ENCODE assay signal across 20 cellular contexts in genomic region chr1:190168893-190169292, GRCh38.
DNase-seq lines count a peak whose midpoint lies in the region; ATAC-seq and TF ChIP-seq lines count a peak whose summit lies in the region.
"Had no signal": no experiment of that assay in that cellular context is flagged by ENCODE, and none has a peak within 500 bp of the region (broad histone marks: within the 10 kb centered on the region; RNA-seq: fewer than 3 reads in every experiment).

No MANE protein-coding gene starts in this region.

- dilution Hi-C loops in mammary epithelial cell (cut with HindIII; ENCODE audit: low sequenced_read_pairs) = loop anchor here (10.0 kb wide), 1 partner anchor 56 kb away; no protein-coding TSS in a partner anchor

- H3K23ac ChIP-seq in neuronal stem cell (ENCODE audit: low read depth, low read length, poor library complexity) = no peak overlapping the region

- no peak overlapping the region for H2BK12ac ChIP-seq in neuronal stem cell (ENCODE audit: low read length)

- no peaks in the 10 kb centered on the region for H4K20me1 ChIP-seq in mammary epithelial cell (ENCODE audit: insufficient read depth, low read length)
- H4K20me1 ChIP-seq: BLaER1 treated with 17β-estradiol and CSF1 and Interleukin-3, amounts not matched to agents 10 nM and 100 nM had no signal

- H3K79me1 ChIP-seq in neuronal stem cell (ENCODE audit: low read depth, low read length) = no peaks in the 10 kb centered on the region

- in situ Hi-C loops in mammary epithelial cell (cut with MboI; ENCODE audit: low sequenced_read_pairs in 2 of 2) (no loop called here), brain microvascular endothelial cell (cut with HindIII; ENCODE audit: low pct_ligation_motif_present, low sequenced_read_pairs) (no loop called here)

- no peak overlapping the region for H3K4me3 ChIP-seq in mammary epithelial cell (replicated peaks in 1 of 3; ENCODE audit: insufficient read depth in 1 of 3, low read depth in 2 of 3, low read length in 3 of 3)
- H3K4me3 ChIP-seq in brain microvascular endothelial cell (ENCODE audit: low read depth, low read length) = no peak overlapping the region
- H3K4me3 ChIP-seq in neuronal stem cell (ENCODE audit: low read length in 2 of 2) = no peak overlapping the region
- no peak overlapping the region for H3K4me3 ChIP-seq in upper lobe of right lung
- H3K4me3 ChIP-seq: BLaER1 treated with 17β-estradiol and CSF1 and Interleukin-3, amounts not matched to agents 10 nM and 100 nM; SJSA1 had no signal

- intact Hi-C loops in MCF 10A (cut with micrococcal nuclease) = no loop called here
- intact Hi-C loops in mammary epithelial cell (cut with micrococcal nuclease) = no loop called here
- intact Hi-C loops in upper lobe of right lung (cut with DNase I) = no loop called here

- no peaks in the 10 kb centered on the region for H3K36me3 Mint-ChIP-seq in MCF 10A (ENCODE audit: insufficient read depth, unreplicated experiment)
- no peaks in the 10 kb centered on the region for H3K36me3 Mint-ChIP-seq in naive thymus-derived CD8-positive, alpha-beta T cell

- no peak overlapping the region for H2AFZ ChIP-seq in mammary epithelial cell (ENCODE audit: low read depth, low read length)
- peak overlapping the region; percentile 36 for H2AFZ ChIP-seq in neuronal stem cell (ENCODE audit: low read length)

- H3K4ac ChIP-seq in neuronal stem cell (ENCODE audit: low read length) = no peak overlapping the region

- WGBS in mammary epithelial cell (ENCODE audit: low coverage, missing lambda C conversion rate) = 7% methylated on average over 3 of the region's 3 CpGs
- no CpG with 5 or more reads among the region's 3 CpGs for WGBS in neuronal stem cell (ENCODE audit: extremely low coverage in 2 of 2, insufficient read length in 2 of 2, insufficient replicate concordance in 1 of 2), 2 donors

- H3K18ac ChIP-seq in neuronal stem cell (ENCODE audit: low read length) = no peak overlapping the region

- no peaks in the 10 kb centered on the region for H3K9me3 Mint-ChIP-seq in MCF 10A (ENCODE audit: unreplicated experiment)
- H3K9me3 Mint-ChIP-seq in naive thymus-derived CD8-positive, alpha-beta T cell = peaks cover 0 to 16% (median 3%) of the 10 kb centered on the region in 9 donors

- no peak overlapping the region for H3K4me3 Mint-ChIP-seq in MCF 10A (ENCODE audit: unreplicated experiment)
- H3K4me3 Mint-ChIP-seq in naive thymus-derived CD8-positive, alpha-beta T cell = no peak overlapping the region
- H3K4me3 Mint-ChIP-seq: CD8-positive, alpha-beta memory T cell had no signal

- no peak overlapping the region for H4K91ac ChIP-seq in neuronal stem cell (ENCODE audit: low read depth, low read length, poor library complexity)

- H3K36me3 ChIP-seq in mammary epithelial cell (ENCODE audit: insufficient read depth, low read length) (no peaks in the 10 kb centered on the region), brain microvascular endothelial cell (replicated peaks) (no peaks in the 10 kb centered on the region), neuronal stem cell (replicated peaks in 1 of 2; ENCODE audit: control insufficient read depth in 2 of 2, insufficient read depth in 2 of 2, low read length in 2 of 2) (no peaks in the 10 kb centered on the region), upper lobe of right lung (no peaks in the 10 kb centered on the region)
- H3K36me3 ChIP-seq: BLaER1 treated with 17β-estradiol and CSF1 and Interleukin-3, amounts not matched to agents 10 nM and 100 nM; SJSA1 had no signal

- TF ChIP-seq CTCF in MCF 10A (IDR thresholded peaks at IDR 0.05; ENCODE audit: unreplicated experiment) (no peak), mammary epithelial cell (conservative IDR thresholded peaks at IDR 0.05 in 1 of 2, IDR thresholded peaks at IDR 0.05 in 1 of 2; ENCODE audit: extremely low read depth in 1 of 2, insufficient read depth in 1 of 2, low read depth in 1 of 2, low read length in 2 of 2) (no peak), brain microvascular endothelial cell (IDR thresholded peaks at IDR 0.05; ENCODE audit: low read depth, low read length, missing control alignments) (no peak), upper lobe of right lung (IDR thresholded peaks at IDR 0.05) (no peak)

- H3K27ac Mint-ChIP-seq in MCF 10A (ENCODE audit: low read depth, unreplicated experiment) = peak overlapping the region; percentile 14
- H3K27ac Mint-ChIP-seq in naive thymus-derived CD8-positive, alpha-beta T cell = no peak overlapping the region
- H3K27ac Mint-ChIP-seq: CD8-positive, alpha-beta memory T cell had no signal

- no peak for ATAC-seq in upper lobe of right lung
- ATAC-seq in naive thymus-derived CD8-positive, alpha-beta T cell = no peak

- H2AK5ac ChIP-seq in neuronal stem cell (ENCODE audit: low read depth, low read length) = no peak overlapping the region

- H3K14ac ChIP-seq in neuronal stem cell (ENCODE audit: low read length) = no peak overlapping the region

- no peak overlapping the region for H2BK120ac ChIP-seq in neuronal stem cell (ENCODE audit: low read depth, low read length)

- H3K4me1 ChIP-seq in mammary epithelial cell (ENCODE audit: insufficient read depth, low read length) = peaks cover 16% of the 10 kb centered on the region
- peaks cover 0 to 2% of the 10 kb centered on the region in 2 donors for H3K4me1 ChIP-seq in neuronal stem cell (ENCODE audit: control insufficient read depth in 2 of 2, insufficient read depth in 1 of 2, low read depth in 1 of 2, low read length in 2 of 2)
- no peaks in the 10 kb centered on the region for H3K4me1 ChIP-seq in upper lobe of right lung
- H3K4me1 ChIP-seq: BLaER1 treated with 17β-estradiol and CSF1 and Interleukin-3, amounts not matched to agents 10 nM and 100 nM; SJSA1 had no signal

- H3K4me2 ChIP-seq in mammary epithelial cell (ENCODE audit: insufficient read depth, low read depth, low read length) = no peak overlapping the region
- H3K4me2 ChIP-seq in neuronal stem cell (ENCODE audit: insufficient read depth, low read length, poor library complexity, severe bottlenecking) = no peak overlapping the region
- H3K4me2 ChIP-seq: BLaER1 treated with 17β-estradiol and CSF1 and Interleukin-3, amounts not matched to agents 10 nM and 100 nM had no signal

- no peak overlapping the region for H3K27ac ChIP-seq in mammary epithelial cell (ENCODE audit: insufficient read depth, low read depth, low read length)
- peak overlapping the region; percentile 71 for H3K27ac ChIP-seq in brain microvascular endothelial cell
- H3K27ac ChIP-seq in neuronal stem cell (replicated peaks; ENCODE audit: low read length) = no peak overlapping the region
- no peak overlapping the region for H3K27ac ChIP-seq in upper lobe of right lung
- H3K27ac ChIP-seq: BLaER1 treated with 17β-estradiol and CSF1 and Interleukin-3, amounts not matched to agents 10 nM and 100 nM; SJSA1 had no signal

- no peak overlapping the region for H4K8ac ChIP-seq in neuronal stem cell (ENCODE audit: low read depth, low read length)

- BruUV-seq in MCF 10A (replicated peaks; lab: Mats Ljungman, UMichigan) (no TSS peak), mammary epithelial cell (replicated peaks; lab: Mats Ljungman, UMichigan) (no TSS peak)

- peaks cover 26% of the 10 kb centered on the region for H3K4me1 Mint-ChIP-seq in MCF 10A (ENCODE audit: insufficient read depth, unreplicated experiment)
- no peaks in the 10 kb centered on the region for H3K4me1 Mint-ChIP-seq in naive thymus-derived CD8-positive, alpha-beta T cell
- H3K4me1 Mint-ChIP-seq: CD8-positive, alpha-beta memory T cell had no signal

- no peaks in the 10 kb centered on the region for H3K79me2 ChIP-seq in mammary epithelial cell (ENCODE audit: insufficient read depth, low read length)

- H3K27me3 Mint-ChIP-seq in MCF 10A (ENCODE audit: insufficient read depth, unreplicated experiment) = no peaks in the 10 kb centered on the region
- H3K27me3 Mint-ChIP-seq in naive thymus-derived CD8-positive, alpha-beta T cell = no peaks in the 10 kb centered on the region
- H3K27me3 Mint-ChIP-seq: CD8-positive, alpha-beta memory T cell had no signal

- no peaks in the 10 kb centered on the region for H3K9me3 ChIP-seq in mammary epithelial cell (replicated peaks; ENCODE audit: insufficient read depth, low read length)
- H3K9me3 ChIP-seq in neuronal stem cell (replicated peaks in 1 of 2; ENCODE audit: control insufficient read depth in 2 of 2, insufficient read depth in 1 of 2, low read depth in 1 of 2, low read length in 2 of 2) = no peaks in the 10 kb centered on the region
- H3K9me3 ChIP-seq in upper lobe of right lung = no peaks in the 10 kb centered on the region
- H3K9me3 ChIP-seq: BLaER1 treated with 17β-estradiol and CSF1 and Interleukin-3, amounts not matched to agents 10 nM and 100 nM; SJSA1 had no signal

- POLR2A ChIA-PET in MCF 10A (lab: Yijun Ruan, JAX) = no interaction called here
- POLR2A ChIA-PET in naive thymus-derived CD8-positive, alpha-beta T cell (lab: Charles Lee) = no interaction called here

- DNase-seq in MCF 10A (ENCODE audit: unreplicated experiment) (no peak), mammary epithelial cell (no peak), brain microvascular endothelial cell (no peak), neuronal stem cell (ENCODE audit: low spot score) (no peak), NCI-H2196 (lab: John Stamatoyannopoulos, UW; ENCODE audit: unreplicated experiment) (no peak), NCI-H748 (lab: John Stamatoyannopoulos, UW; ENCODE audit: unreplicated experiment) (no peak), upper lobe of right lung (no peak)
- no peak for DNase-seq in naive thymus-derived CD8-positive, alpha-beta T cell
- DNase-seq: 8988T; CD8-positive, alpha-beta memory T cell; DMS 273 treated with DMSO at 0.1 percent for 48 hours; H7; Karpas-422; NCI-H1105; NCI-H187; NCI-H526 treated with DMSO at 0.1 percent for 48 hours; NK-92 treated with Interleukin-12 subunit alpha and Interleukin-12 subunit beta, amount 100 ng/mL, for 24 hours; RPMI8226 had no signal

- H2BK5ac ChIP-seq in neuronal stem cell (ENCODE audit: low read length) = no peak overlapping the region

- CTCF ChIA-PET in MCF 10A (lab: Yijun Ruan, JAX) (interaction anchor here (0.6 kb wide), 1 partner anchor 774 kb away, joined by 4 read pairs; no protein-coding TSS in a partner anchor), mammary epithelial cell (lab: Charles Lee; ENCODE audit: low non-redundant PET) (no interaction called here)

- H3K27me3 ChIP-seq in mammary epithelial cell (ENCODE audit: insufficient read depth, low read length) = peaks cover 2% of the 10 kb centered on the region
- no peaks in the 10 kb centered on the region for H3K27me3 ChIP-seq in brain microvascular endothelial cell (replicated peaks)
- H3K27me3 ChIP-seq in neuronal stem cell (ENCODE audit: control insufficient read depth in 3 of 3, insufficient read depth in 3 of 3, low read depth in 1 of 3, low read length in 3 of 3) = no peaks in the 10 kb centered on the region
- no peaks in the 10 kb centered on the region for H3K27me3 ChIP-seq in upper lobe of right lung
- H3K27me3 ChIP-seq: BLaER1 treated with 17β-estradiol and CSF1 and Interleukin-3, amounts not matched to agents 10 nM and 100 nM; SJSA1 had no signal

- no peak overlapping the region for H2BK15ac ChIP-seq in neuronal stem cell (ENCODE audit: low read length)

- H3K9ac ChIP-seq in mammary epithelial cell (ENCODE audit: insufficient read depth, low read length) = no peak overlapping the region
- no peak overlapping the region for H3K9ac ChIP-seq in neuronal stem cell (ENCODE audit: low read depth, low read length, poor library complexity)
- H3K9ac ChIP-seq: BLaER1 treated with 17β-estradiol and CSF1 and Interleukin-3, amounts not matched to agents 10 nM and 100 nM had no signal
